Comparison of ENCODE assay signal across 11 cellular contexts in the genomic region with DNA sequence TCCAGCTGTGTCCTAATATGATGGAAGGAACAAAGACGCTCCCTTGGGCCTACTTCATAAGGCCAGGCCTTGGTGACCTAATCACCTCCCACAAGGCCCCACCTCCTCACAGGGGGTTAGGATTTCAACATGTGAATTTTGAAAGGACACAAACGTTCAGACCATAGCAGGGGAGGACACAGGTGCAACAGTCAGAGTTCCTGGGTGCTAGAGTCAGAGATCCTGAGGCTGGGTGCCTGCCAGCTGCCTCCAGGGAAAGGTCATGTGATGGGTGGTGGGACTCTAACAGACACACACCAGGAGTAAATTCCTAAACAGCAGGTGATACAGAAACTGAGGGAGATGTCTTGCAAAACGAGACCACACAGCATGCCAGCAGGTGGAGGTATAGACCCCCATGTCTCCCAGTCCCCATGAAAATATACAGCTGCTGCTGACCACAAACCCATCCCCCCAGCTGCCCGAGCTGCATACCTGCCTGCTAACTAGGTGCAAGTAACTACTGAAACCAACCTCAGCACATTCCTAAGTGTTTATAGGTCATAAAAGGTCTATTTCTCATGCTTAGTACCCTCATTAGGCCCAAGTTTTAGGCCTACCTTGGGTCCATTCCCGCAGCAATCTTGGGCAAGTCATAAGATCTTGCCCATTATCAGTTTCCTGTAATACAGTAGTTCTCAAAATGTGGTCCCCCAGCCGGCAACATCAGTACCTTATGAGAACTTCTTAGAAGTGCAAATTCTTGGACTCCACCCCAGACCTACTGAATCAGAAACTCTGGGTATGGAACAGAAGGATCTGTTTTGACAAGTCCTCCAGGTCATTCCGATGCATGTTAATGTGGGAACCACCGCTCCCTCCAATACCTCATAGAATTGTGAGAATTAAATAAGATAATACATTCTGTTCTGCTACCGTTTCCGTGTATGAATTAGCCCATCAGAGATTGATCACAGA.
DNase-seq lines count a peak whose midpoint lies in the region; ATAC-seq and TF ChIP-seq lines count a peak whose summit lies in the region.
"Had no signal": no experiment of that assay in that cellular context is flagged by ENCODE, and none has a peak within 500 bp of the region (broad histone marks: within the 10 kb centered on the region; RNA-seq: fewer than 3 reads in every experiment).

No MANE protein-coding gene starts in this region.

- H3K27me3 Mint-ChIP-seq in nephron (ENCODE audit: low read depth): no peaks in the 10 kb centered on the region
- no peaks in the 10 kb centered on the region for H3K27me3 Mint-ChIP-seq in CD8-positive, alpha-beta T cell (ENCODE audit: low read depth)

- 69 to 82% methylated on average over 10 of the region's 10 CpGs for WGBS in sigmoid colon, 2 donors

- peaks cover 61% of the 10 kb centered on the region for H3K4me1 Mint-ChIP-seq in nephron
- no peaks in the 10 kb centered on the region for H3K4me1 Mint-ChIP-seq in CD8-positive, alpha-beta T cell (ENCODE audit: low read depth)

- peak overlapping the region; percentile 57 to 95 (median 86) for H3K27ac Mint-ChIP-seq in nephron
- no peak overlapping the region for H3K27ac Mint-ChIP-seq in CD8-positive, alpha-beta T cell

- CTCF ChIA-PET in CD8-positive, alpha-beta T cell (lab: Charles Lee): no interaction called here

- no peaks in the 10 kb centered on the region for H3K27me3 ChIP-seq in CD8-positive, alpha-beta T cell (ENCODE audit: insufficient read depth, low read length)
- H3K27me3 ChIP-seq in sigmoid colon: no peaks in the 10 kb centered on the region
- H3K27me3 ChIP-seq: stomach had no signal

- no peaks in the 10 kb centered on the region for H3K36me3 ChIP-seq in CD8-positive, alpha-beta T cell (ENCODE audit: insufficient read depth, low read length)
- H3K36me3 ChIP-seq in sigmoid colon: no peaks in the 10 kb centered on the region
- H3K36me3 ChIP-seq: stomach had no signal

- POLR2A ChIA-PET in CD8-positive, alpha-beta T cell (lab: Charles Lee): no interaction called here

- no peak overlapping the region for H3K4me3 ChIP-seq in GM12864 (ENCODE audit: low read depth, low read length)
- no peak overlapping the region for H3K4me3 ChIP-seq in epithelial cell of esophagus (ENCODE audit: low read length)
- H3K4me3 ChIP-seq in CD8-positive, alpha-beta T cell (ENCODE audit: low read depth, low read length): no peak overlapping the region
- H3K4me3 ChIP-seq in sigmoid colon: no peak overlapping the region
- H3K4me3 ChIP-seq: stomach had no signal

- intact Hi-C loops in CD8-positive, alpha-beta T cell (cut with DNase I, micrococcal nuclease): loop anchor here (5.0 kb wide), 1 partner anchor 247 kb away; the partner anchor contains the start of gene ENC1 (in 2 of the 2)
- intact Hi-C loops in sigmoid colon (cut with DNase I): no loop called here

- H3K36me3 Mint-ChIP-seq in nephron (ENCODE audit: low read depth): no peaks in the 10 kb centered on the region
- no peaks in the 10 kb centered on the region for H3K36me3 Mint-ChIP-seq in CD8-positive, alpha-beta T cell

- no peak for TF ChIP-seq POLR2A in sigmoid colon (IDR thresholded peaks at IDR 0.05)

- H3K4me3 Mint-ChIP-seq in nephron: no peak overlapping the region
- no peak overlapping the region for H3K4me3 Mint-ChIP-seq in CD8-positive, alpha-beta T cell

- no peaks in the 10 kb centered on the region for H3K4me1 ChIP-seq in CD8-positive, alpha-beta T cell (ENCODE audit: insufficient read depth, low read length)
- H3K4me1 ChIP-seq in sigmoid colon: no peaks in the 10 kb centered on the region

- no peak for TF ChIP-seq EP300 in sigmoid colon (IDR thresholded peaks at IDR 0.05)

- no peak for ATAC-seq in GM18907 (IDR thresholded peaks at IDR 0.05; ENCODE audit: unreplicated experiment)
- ATAC-seq in CD8-positive, alpha-beta T cell: no peak

- H3K27ac ChIP-seq in CD8-positive, alpha-beta T cell (ENCODE audit: low read depth, low read length): no peak overlapping the region
- H3K27ac ChIP-seq in sigmoid colon: no peak overlapping the region
- H3K27ac ChIP-seq: stomach had no signal

- peak; percentile 35 for TF ChIP-seq CTCF in GM12864 (IDR thresholded peaks at IDR 0.05; ENCODE audit: low read depth, low read length, missing control alignments)
- peak; percentile 16 for TF ChIP-seq CTCF in epithelial cell of esophagus (IDR thresholded peaks at IDR 0.05; ENCODE audit: insufficient read depth, low read depth, low read length, missing control alignments)
- peak in 2 of 3 experiments; percentile 29 to 33 for TF ChIP-seq CTCF in nephron (IDR thresholded peaks at IDR 0.05; ENCODE audit: unreplicated experiment in 3 of 3)
- TF ChIP-seq CTCF in CD8-positive, alpha-beta T cell (IDR thresholded peaks at IDR 0.05): no peak
- no peak for TF ChIP-seq CTCF in sigmoid colon (IDR thresholded peaks at IDR 0.05)

- no peaks in the 10 kb centered on the region for H3K9me3 ChIP-seq in CD8-positive, alpha-beta T cell (ENCODE audit: low read length)
- no peaks in the 10 kb centered on the region for H3K9me3 ChIP-seq in sigmoid colon
- H3K9me3 ChIP-seq: stomach had no signal

- H3K9me3 Mint-ChIP-seq in nephron: no peaks in the 10 kb centered on the region
- H3K9me3 Mint-ChIP-seq in CD8-positive, alpha-beta T cell: no peaks in the 10 kb centered on the region

- DNase-seq in GM12864 (ENCODE audit: low read depth): no peak
- DNase-seq in M059J (ENCODE audit: low read depth): peak; percentile 64
- peak; percentile 96 for DNase-seq in epithelial cell of esophagus (ENCODE audit: low read depth)
- no peak for DNase-seq in NCI-H1436 (lab: John Stamatoyannopoulos, UW)
- no peak for DNase-seq in CD8-positive, alpha-beta T cell
- DNase-seq in sigmoid colon: no peak
- DNase-seq: activated naive CD4-positive, alpha-beta T cell treated with anti-CD3 and anti-CD28 coated beads, Interleukin-2, amount 50 U/mL, for 16 hours; NCI-H2171; stomach had no signal

Comparison
In these comparisons a context has a peak if more than half of its experiments do, and no peak if none do; other contexts are left out.
1. DNase-seq: peak in M059J (single experiment) and epithelial cell of esophagus (single experiment); none in GM12864 (single experiment), NCI-H1436 (single experiment), CD8-positive, alpha-beta T cell (0 of 7) and sigmoid colon (single experiment).
2. CTCF ChIP-seq: peak in GM12864 (single experiment), epithelial cell of esophagus (single experiment) and nephron (2 of 3); none in CD8-positive, alpha-beta T cell (single experiment) and sigmoid colon (0 of 4).